ENCODE assay signal across 19 cellular contexts in genomic region chr6:148016013-148016412, GRCh38.
DNase-seq lines count a peak whose midpoint lies in the region; ATAC-seq and TF ChIP-seq lines count a peak whose summit lies in the region.
"Had no signal": no experiment of that assay in that cellular context is flagged by ENCODE, and none has a peak within 500 bp of the region (broad histone marks: within the 10 kb centered on the region; RNA-seq: fewer than 3 reads in every experiment).

No MANE protein-coding gene starts in this region.

- no peak overlapping the region for H3K4me3 Mint-ChIP-seq in WTC11
- H3K4me3 Mint-ChIP-seq: B cell; CD4-positive, alpha-beta T cell; CD8-positive, alpha-beta T cell had no signal

- no peaks in the 10 kb centered on the region for H3K36me3 ChIP-seq in lower lobe of right lung
- H3K36me3 ChIP-seq in upper lobe of right lung: no peaks in the 10 kb centered on the region
- H3K36me3 ChIP-seq: BLaER1 treated with 17β-estradiol and CSF1 and Interleukin-3, amounts not matched to agents 10 nM and 100 nM had no signal

- H3K9me3 ChIP-seq in lower lobe of right lung: no peaks in the 10 kb centered on the region
- H3K9me3 ChIP-seq in upper lobe of right lung: no peaks in the 10 kb centered on the region
- H3K9me3 ChIP-seq: A549 had no signal

- H3K27ac Mint-ChIP-seq in WTC11: peak overlapping the region; percentile 7; the same call in 1 of the 2 replicates
- H3K27ac Mint-ChIP-seq: B cell; CD4-positive, alpha-beta T cell; CD8-positive, alpha-beta T cell had no signal

- CTCF ChIA-PET in WTC11 (lab: Charles Lee): no interaction called here

- POLR2A ChIA-PET in WTC11 (lab: Charles Lee): no interaction called here

- H3K27me3 Mint-ChIP-seq in WTC11 (ENCODE audit: low read depth): no peaks in the 10 kb centered on the region
- H3K27me3 Mint-ChIP-seq: B cell; CD4-positive, alpha-beta T cell had no signal

- H3K36me3 Mint-ChIP-seq in WTC11: peaks cover 11% of the 10 kb centered on the region
- H3K36me3 Mint-ChIP-seq: CD8-positive, alpha-beta T cell had no signal

- no peak for TF ChIP-seq CTCF in WTC11 (IDR thresholded peaks at IDR 0.05)
- TF ChIP-seq CTCF in lower lobe of right lung (IDR thresholded peaks at IDR 0.05): no peak
- TF ChIP-seq CTCF in upper lobe of right lung (IDR thresholded peaks at IDR 0.05): no peak

- DNase-seq in WTC11 (ENCODE audit: low spot score): no peak
- no peak for DNase-seq in lower lobe of right lung
- DNase-seq in upper lobe of right lung: no peak
- no peak for DNase-seq in amniotic stem cell (lab: John Stamatoyannopoulos, UW)
- DNase-seq in T-helper 2 cell: no peak
- DNase-seq: AML-193; Caco-2; Calu3; CD4-positive, alpha-beta T cell; CD8-positive, alpha-beta T cell; DMS 273 treated with DMSO at 0.1 percent for 48 hours; DMS153; DMS79 treated with DMSO at 0.1 percent for 48 hours; GF-D8 had no signal

- H3K9me3 Mint-ChIP-seq in WTC11: peaks cover 17% of the 10 kb centered on the region

- no peaks in the 10 kb centered on the region for H3K27me3 ChIP-seq in lower lobe of right lung (ENCODE audit: low read depth)
- H3K27me3 ChIP-seq in upper lobe of right lung: no peaks in the 10 kb centered on the region
- H3K27me3 ChIP-seq: BLaER1 treated with 17β-estradiol and CSF1 and Interleukin-3, amounts not matched to agents 10 nM and 100 nM had no signal

- H3K4me1 ChIP-seq in lower lobe of right lung: peaks cover 2% of the 10 kb centered on the region
- H3K4me1 ChIP-seq in upper lobe of right lung: peaks cover 6% of the 10 kb centered on the region
- H3K4me1 ChIP-seq: A549; BLaER1 treated with 17β-estradiol and CSF1 and Interleukin-3, amounts not matched to agents 10 nM and 100 nM; Caco-2 had no signal

- no peak for ATAC-seq in WTC11
- peak; percentile 56 to 64 for ATAC-seq in lower lobe of right lung
- peak; percentile 73 for ATAC-seq in upper lobe of right lung
- ATAC-seq: A549; CD8-positive, alpha-beta T cell had no signal

- H3K27ac ChIP-seq in lower lobe of right lung (no peak overlapping the region), upper lobe of right lung (no peak overlapping the region)
- H3K27ac ChIP-seq: 22Rv1; A549; BLaER1 treated with 17β-estradiol and CSF1 and Interleukin-3, amounts not matched to agents 10 nM and 100 nM; C4-2B had no signal

- H3K4me3 ChIP-seq in lower lobe of right lung (no peak overlapping the region), upper lobe of right lung (no peak overlapping the region)
- H3K4me3 ChIP-seq: A549; BLaER1 treated with 17β-estradiol and CSF1 and Interleukin-3, amounts not matched to agents 10 nM and 100 nM had no signal

- peaks cover 7% of the 10 kb centered on the region; the same call in 1 of the 2 replicates for H3K4me1 Mint-ChIP-seq in WTC11
- H3K4me1 Mint-ChIP-seq: B cell had no signal

- intact Hi-C loops in lower lobe of right lung (cut with DNase I): no loop called here
- intact Hi-C loops in upper lobe of right lung (cut with DNase I): no loop called here

TF ChIP-seq in WTC11, 78 proteins besides CTCF, POLR2A, EP300 and RAD21:
- no peak for TF ChIP-seq TCF7 (CRISPR knock-in tag; IDR thresholded peaks at IDR 0.05; ENCODE audit: low read depth)
- TF ChIP-seq SMAD3 (CRISPR knock-in tag; IDR thresholded peaks at IDR 0.05; ENCODE audit: borderline replicate concordance): no peak
- no peak for TF ChIP-seq TEAD4 (CRISPR knock-in tag; IDR thresholded peaks at IDR 0.05)
- no peak for TF ChIP-seq NFYB (CRISPR knock-in tag; conservative IDR thresholded peaks at IDR 0.05; ENCODE audit: low read depth)
- TF ChIP-seq JAZF1 (CRISPR knock-in tag; IDR thresholded peaks at IDR 0.05): no peak
- no peak for TF ChIP-seq FOXK1 (CRISPR knock-in tag; IDR thresholded peaks at IDR 0.05)
- TF ChIP-seq ZNF416 (CRISPR knock-in tag; IDR thresholded peaks at IDR 0.05): no peak
- TF ChIP-seq, protein P1, sequence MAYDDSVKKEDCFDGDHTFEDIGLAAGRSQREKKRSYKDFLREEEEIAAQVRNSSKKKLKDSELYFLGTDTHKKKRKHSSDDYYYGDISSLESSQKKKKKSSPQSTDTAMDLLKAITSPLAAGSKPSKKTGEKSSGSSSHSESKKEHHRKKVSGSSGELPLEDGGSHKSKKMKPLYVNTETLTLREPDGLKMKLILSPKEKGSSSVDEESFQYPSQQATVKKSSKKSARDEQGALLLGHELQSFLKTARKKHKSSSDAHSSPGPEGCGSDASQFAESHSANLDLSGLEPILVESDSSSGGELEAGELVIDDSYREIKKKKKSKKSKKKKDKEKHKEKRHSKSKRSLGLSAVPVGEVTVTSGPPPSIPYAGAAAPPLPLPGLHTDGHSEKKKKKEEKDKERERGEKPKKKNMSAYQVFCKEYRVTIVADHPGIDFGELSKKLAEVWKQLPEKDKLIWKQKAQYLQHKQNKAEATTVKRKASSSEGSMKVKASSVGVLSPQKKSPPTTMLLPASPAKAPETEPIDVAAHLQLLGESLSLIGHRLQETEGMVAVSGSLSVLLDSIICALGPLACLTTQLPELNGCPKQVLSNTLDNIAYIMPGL (CRISPR knock-in tag; IDR thresholded peaks at IDR 0.05): no peak
- TF ChIP-seq AFF4 (CRISPR knock-in tag; IDR thresholded peaks at IDR 0.05; ENCODE audit: borderline replicate concordance): no peak
- no peak for TF ChIP-seq MYBL2 (CRISPR knock-in tag; IDR thresholded peaks at IDR 0.05)
- no peak for TF ChIP-seq ZNF425 (CRISPR knock-in tag; conservative IDR thresholded peaks at IDR 0.05)
- no peak for TF ChIP-seq NR2C2 (CRISPR knock-in tag; IDR thresholded peaks at IDR 0.05)
- no peak for TF ChIP-seq ZBTB21 (CRISPR knock-in tag; IDR thresholded peaks at IDR 0.05; ENCODE audit: borderline replicate concordance)
- no peak for TF ChIP-seq FOXJ3 (CRISPR knock-in tag; IDR thresholded peaks at IDR 0.05; ENCODE audit: borderline replicate concordance)
- no peak for TF ChIP-seq HMGA2 (CRISPR knock-in tag; IDR thresholded peaks at IDR 0.05)
- no peak for TF ChIP-seq GABPB1 (CRISPR knock-in tag; IDR thresholded peaks at IDR 0.05)
- TF ChIP-seq RELA (CRISPR knock-in tag; IDR thresholded peaks at IDR 0.05; ENCODE audit: borderline replicate concordance): no peak
- TF ChIP-seq, protein P2, sequence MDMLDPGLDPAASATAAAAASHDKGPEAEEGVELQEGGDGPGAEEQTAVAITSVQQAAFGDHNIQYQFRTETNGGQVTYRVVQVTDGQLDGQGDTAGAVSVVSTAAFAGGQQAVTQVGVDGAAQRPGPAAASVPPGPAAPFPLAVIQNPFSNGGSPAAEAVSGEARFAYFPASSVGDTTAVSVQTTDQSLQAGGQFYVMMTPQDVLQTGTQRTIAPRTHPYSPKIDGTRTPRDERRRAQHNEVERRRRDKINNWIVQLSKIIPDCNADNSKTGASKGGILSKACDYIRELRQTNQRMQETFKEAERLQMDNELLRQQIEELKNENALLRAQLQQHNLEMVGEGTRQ (CRISPR knock-in tag; IDR thresholded peaks at IDR 0.05): no peak
- no peak for TF ChIP-seq SOX15 (CRISPR knock-in tag; IDR thresholded peaks at IDR 0.05)
- TF ChIP-seq ESRRA (CRISPR knock-in tag; IDR thresholded peaks at IDR 0.05; ENCODE audit: borderline replicate concordance): no peak
TF ChIP-seq in WTC11: peak in this region for 0.
